In genomic region chr17:58357312-58358297, GRCh38 we compare ENCODE assay signal across 2 cellular contexts.
A peak's percentile ranks its signal among the peaks of the same experiment; 100 is the strongest.
TF ChIP-seq lines count a peak whose summit lies in the region.

No MANE protein-coding gene starts in this region.

TF ChIP-seq in HepG2, 621 proteins besides CTCF, POLR2A, EP300 and RAD21:
- peak; percentile 9; the same call in 1 of the 2 replicates for TF ChIP-seq ZNF687 (CRISPR knock-in tag; IDR thresholded peaks at IDR 0.05)
- peak; percentile 95 for TF ChIP-seq RBM22 (optimal IDR thresholded peaks at IDR 0.05; ENCODE audit: low read length)
- TF ChIP-seq ZSCAN20 (CRISPR knock-in tag; IDR thresholded peaks at IDR 0.05; ENCODE audit: borderline replicate concordance) = no peak
- TF ChIP-seq PAXIP1 (CRISPR knock-in tag; conservative IDR thresholded peaks at IDR 0.05) = no peak
- no peak for TF ChIP-seq PAX8 (CRISPR knock-in tag; IDR thresholded peaks at IDR 0.05; ENCODE audit: borderline replicate concordance)
- no peak for TF ChIP-seq ZFP36L1 (CRISPR knock-in tag; IDR thresholded peaks at IDR 0.05)
- TF ChIP-seq SP1 (IDR thresholded peaks at IDR 0.05) = no peak
- no peak for TF ChIP-seq SP1 (CRISPR knock-in tag; IDR thresholded peaks at IDR 0.05)
- TF ChIP-seq AGO2 (optimal IDR thresholded peaks at IDR 0.05; ENCODE audit: low read depth, low read length) = peak; percentile 96

TF ChIP-seq in GM12878, 131 proteins besides CTCF, POLR2A, EP300 and RAD21:
- TF ChIP-seq E2F4 (IDR thresholded peaks at IDR 0.05; ENCODE audit: low read depth, low read length) (no peak), GATAD2B (conservative IDR thresholded peaks at IDR 0.05; ENCODE audit: low read depth) (no peak), PAX8 (IDR thresholded peaks at IDR 0.05) (no peak), IRF5 (IDR thresholded peaks at IDR 0.05; ENCODE audit: borderline replicate concordance) (no peak)
